In the genomic region with DNA sequence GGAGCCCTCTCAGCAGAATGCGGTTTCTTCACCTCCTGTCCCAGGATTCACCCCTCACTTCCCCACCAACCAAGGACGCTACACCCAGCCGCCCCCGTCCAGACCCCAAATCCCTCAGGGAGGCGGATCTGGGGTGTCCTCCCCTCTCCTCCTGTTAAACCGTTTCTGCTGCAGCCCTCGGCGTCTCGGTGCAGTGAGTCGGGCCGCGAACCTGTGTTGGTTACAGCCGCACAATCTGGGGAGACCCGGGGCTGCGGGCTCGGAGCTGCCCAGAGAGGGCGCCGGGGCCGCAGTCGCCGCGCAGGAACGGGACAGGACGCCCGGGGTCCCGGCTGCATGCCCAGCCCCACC, we compare ENCODE assay signal across 8 cellular contexts. TPM values are rescaled to one million over a fixed set of nuclear protein-coding genes. Genes with fewer than 3 reads are reported as not detected.
A peak's percentile ranks its signal among the peaks of the same experiment; 100 is the strongest.
DNase-seq lines count a peak whose midpoint lies in the region; ATAC-seq, FAIRE-seq and TF ChIP-seq lines count a peak whose summit lies in the region.
"Not testable (repeated sequence)": the region's sequence is repeated elsewhere in the genome, so short reads cannot be mapped to it uniquely, and the experiment has no call there.

No MANE protein-coding gene starts in this region.

- H3K9ac ChIP-seq in H1 (replicated peaks in 1 of 4; ENCODE audit: extremely low read depth in 1 of 4, low read depth in 3 of 4, low read length in 3 of 4) (peak overlapping the region; percentile 56 to 86 (median 73); a peak in 6 of 7 replicates), HepG2 (ENCODE audit: insufficient read depth, low read depth, low read length) (peak overlapping the region; percentile 92)

- H3K9me3 ChIP-seq in H1 (ENCODE audit: insufficient read depth in 2 of 2, low read depth in 1 of 2, low read length in 1 of 2); HepG2 (ENCODE audit: low read length): not testable (repeated sequence)

- H4K91ac ChIP-seq in H1 (replicated peaks; ENCODE audit: insufficient read length, low read length): not testable (repeated sequence)

- in situ Hi-C loops in ACHN (cut with HindIII; ENCODE audit: low pct_ligation_motif_present, low pct_unique_long_range_greater_than_20kb, low sequenced_read_pairs): not testable (repeated sequence)
- in situ Hi-C loops in HepG2 (cut with HindIII; ENCODE audit: extremely low pct_ligation_motif_present, low pct_unique_long_range_greater_than_20kb): loop anchor here (5.0 kb wide), 1 partner anchor 42 kb away; a partner anchor contains a TSS

- FAIRE-seq in GM19239 (lab: Jason Lieb, UNC): peak; percentile 33
- not testable (repeated sequence) for FAIRE-seq in H1 (lab: Jason Lieb, UNC); HepG2 (lab: Jason Lieb, UNC)

- not testable (repeated sequence) for H3K18ac ChIP-seq in H1 (ENCODE audit: extremely low read depth, low read length)

- H4K20me1 ChIP-seq in H1 (replicated peaks in 1 of 2; ENCODE audit: control insufficient read depth in 1 of 2, insufficient read depth in 2 of 2, low read length in 2 of 2); HepG2 (ENCODE audit: insufficient read depth, low read length): not testable (repeated sequence)

- not testable (repeated sequence) for H3K27me3 ChIP-seq in H1 (replicated peaks in 1 of 4; ENCODE audit: control insufficient read depth in 3 of 4, extremely low read depth in 1 of 4, insufficient read depth in 3 of 4, low read length in 3 of 4); HepG2 (ENCODE audit: control insufficient read depth in 1 of 2, insufficient read depth in 2 of 2, low read length in 2 of 2)

- TF ChIP-seq RAD21 in H1 (IDR thresholded peaks at IDR 0.05 in 1 of 2, conservative IDR thresholded peaks at IDR 0.05 in 1 of 2; ENCODE audit: low read depth in 2 of 2, low read length in 2 of 2); HepG2 (CRISPR knock-in tag; IDR thresholded peaks at IDR 0.05): not testable (repeated sequence)

- H3K56ac ChIP-seq in H1 (replicated peaks; ENCODE audit: insufficient read length, low read depth, low read length): not testable (repeated sequence)

- ATAC-seq in HG03135 (IDR thresholded peaks at IDR 0.05; ENCODE audit: unreplicated experiment) (peak; percentile 22), HepG2 (peak; percentile 69)

- not testable (repeated sequence) for TF ChIP-seq EP300 in H1 (IDR thresholded peaks at IDR 0.05; ENCODE audit: borderline replicate concordance in 1 of 2, low read depth in 2 of 2, low read length in 2 of 2); HepG2 (IDR thresholded peaks at IDR 0.05; ENCODE audit: low read depth in 2 of 2, low read length in 2 of 2); HepG2 (CRISPR knock-in tag; IDR thresholded peaks at IDR 0.05; ENCODE audit: borderline replicate concordance)

- H3K23me2 ChIP-seq in H1 (ENCODE audit: low read depth, low read length): not testable (repeated sequence)

- not testable (repeated sequence) for H4K5ac ChIP-seq in H1 (ENCODE audit: insufficient read length, low read depth, low read length)

- CTCF ChIA-PET in H1 (lab: Charles Lee; ENCODE audit: partially characterized antibody); HepG2 (lab: Yijun Ruan, JAX; ENCODE audit: low intra/inter-chr PET ratio, low total read pairs): not testable (repeated sequence)

- peak overlapping the region; percentile 32 for H3K23ac ChIP-seq in H1 (ENCODE audit: insufficient read length)

- TF ChIP-seq CTCF in H1 (IDR thresholded peaks at IDR 0.05; ENCODE audit: control extremely low read depth in 1 of 3, insufficient read depth in 1 of 3, low read depth in 1 of 3, low read length in 3 of 3): 0 out of 4 replicates have a peak, but pooled peaks of 1 of the 3 experiments have one; percentile 4
- TF ChIP-seq CTCF in HepG2 (CRISPR knock-in tag; IDR thresholded peaks at IDR 0.05): not testable (repeated sequence)

- peak overlapping the region; percentile 74 to 91 (median 82) for H3K4me3 ChIP-seq in H1 (ENCODE audit: extremely low read depth in 1 of 4, insufficient read depth in 2 of 4, low read depth in 3 of 4, low read length in 4 of 4)
- H3K4me3 ChIP-seq in HepG2 (replicated peaks in 1 of 3; ENCODE audit: insufficient read depth in 1 of 3, low read depth in 2 of 3, low read length in 3 of 3): peak overlapping the region; percentile 72 to 96 (median 83)
- peak overlapping the region; percentile 53 to 74 (median 67) for H3K4me3 ChIP-seq in skin epidermis

- H4K8ac ChIP-seq in H1 (ENCODE audit: extremely low read depth, insufficient read depth, low read length): peak overlapping the region; percentile 35; the same call in 1 of the 2 replicates

- not testable (repeated sequence) for H3K4ac ChIP-seq in H1 (replicated peaks; ENCODE audit: insufficient read length, low read depth, low read length)

- BruUV-seq in HepG2 (replicated peaks; lab: Mats Ljungman, UMichigan): TSS peak; percentile 73

- H2BK5ac ChIP-seq in H1 (ENCODE audit: low read depth, low read length): not testable (repeated sequence)

- H3K4me2 ChIP-seq in H1 (ENCODE audit: insufficient read depth in 1 of 2, low read depth in 2 of 2, low read length in 2 of 2): peak overlapping the region; percentile 72 to 84
- peak overlapping the region; percentile 84 for H3K4me2 ChIP-seq in HepG2 (ENCODE audit: low read depth, low read length)

- 2% methylated on average over 12 of the region's 26 CpGs; no CpG with 5 or more reads in 1 of the 2 experiments for WGBS in H1 (ENCODE audit: extremely low coverage in 1 of 2, insufficient coverage in 1 of 2, insufficient read length in 1 of 2, insufficient replicate concordance in 2 of 2, low coverage in 1 of 2, low lambda C conversion rate in 2 of 2, missing lambda C conversion rate in 1 of 2), 2 experiments
- WGBS in HepG2 (ENCODE audit: low lambda C conversion rate): 0% methylated on average over 4 of the region's 26 CpGs

- TF ChIP-seq POLR2A in H1 (IDR thresholded peaks at IDR 0.05; ENCODE audit: control extremely low read depth in 1 of 2, low read depth in 2 of 2, low read length in 2 of 2); HepG2 (IDR thresholded peaks at IDR 0.05; ENCODE audit: insufficient read depth in 1 of 2, low read depth in 2 of 2, low read length in 2 of 2): not testable (repeated sequence)

- H2AFZ ChIP-seq in H1 (ENCODE audit: low read length): 0 out of 2 replicates have a peak overlapping the region, but pooled peaks have one; percentile 53
- H2AFZ ChIP-seq in HepG2 (ENCODE audit: low read length): not testable (repeated sequence)

- not testable (repeated sequence) for H3K36me3 ChIP-seq in H1 (ENCODE audit: control insufficient read depth in 2 of 4, insufficient read depth in 4 of 4, low read length in 3 of 4); HepG2 (replicated peaks in 1 of 2; ENCODE audit: control insufficient read depth in 1 of 2, insufficient read depth in 2 of 2, low read length in 2 of 2)

- not testable (repeated sequence) for H2BK15ac ChIP-seq in H1 (ENCODE audit: low read length)

- H2BK20ac ChIP-seq in H1 (ENCODE audit: low read length): not testable (repeated sequence)

- H3K27ac ChIP-seq in H1 (ENCODE audit: low read depth, low read length): 0 out of 2 replicates have a peak overlapping the region, but pooled peaks have one; percentile 1
- peak overlapping the region; percentile 97 for H3K27ac ChIP-seq in HepG2 (ENCODE audit: extremely low read length, insufficient read depth, low read length)
- peak overlapping the region in 19 of 21 experiments; percentile 44 to 86 (median 74) for H3K27ac ChIP-seq in skin epidermis

- POLR2A ChIA-PET in H1 (lab: Charles Lee; ENCODE audit: partially characterized antibody) (interaction anchor here (0.9 to 1.5 kb wide), 9 partner anchors 39 to 453 kb away, joined by 3 to 9 read pairs (median 4); a partner anchor contains a TSS), HepG2 (lab: Yijun Ruan, JAX) (interaction anchor here (1.0 to 2.0 kb wide), 10 partner anchors 39 to 277 kb away, joined by 3 to 13 read pairs (median 7); a partner anchor contains a TSS)

- not testable (repeated sequence) for H2BK12ac ChIP-seq in H1 (ENCODE audit: low read depth, low read length)

- H2BK120ac ChIP-seq in H1 (replicated peaks; ENCODE audit: low read depth, low read length): not testable (repeated sequence)

- not testable (repeated sequence) for H3K14ac ChIP-seq in H1 (ENCODE audit: insufficient read length)

- intact Hi-C loops in HepG2 (cut with micrococcal nuclease; ENCODE audit: unreplicated experiment): loop anchor here (2.0 to 5.0 kb wide), 3 partner anchors 40 to 112 kb away; a partner anchor contains a TSS

- H3K4me1 ChIP-seq in H1 (replicated peaks in 1 of 4; ENCODE audit: control insufficient read depth in 3 of 4, insufficient read depth in 4 of 4, low read length in 3 of 4): not testable (repeated sequence)
- peaks cover 29% of the 10 kb centered on the region for H3K4me1 ChIP-seq in HepG2 (ENCODE audit: insufficient read depth, low read length)

- DNase-seq in ACHN (peak; percentile 15), NCI-H510A treated with DMSO at 0.1 percent for 48 hours (lab: John Stamatoyannopoulos, UW) (peak; percentile 30)
- not testable (repeated sequence) for DNase-seq in GM19239 (ENCODE audit: insufficient read length, low spot score); H1 (ENCODE audit: low read depth in 1 of 2, low spot score in 2 of 2); HepG2 (ENCODE audit: low spot score)
- peak; percentile 19 for DNase-seq in activated CD8-positive, alpha-beta memory T cell treated with anti-CD3 and anti-CD28 coated beads, Interleukin-2, amount 50 U/mL, for 4 hours

- not testable (repeated sequence) for H3K79me1 ChIP-seq in H1 (ENCODE audit: low read depth, low read length)

- not testable (repeated sequence) for H2AK5ac ChIP-seq in H1 (ENCODE audit: low read depth, low read length)

- H3K79me2 ChIP-seq in H1 (ENCODE audit: control insufficient read depth in 1 of 2, insufficient read depth in 2 of 2, low read length in 2 of 2) (peaks cover 0 to 16% of the 10 kb centered on the region in 2 experiments; a peak in 2 of 4 replicates), HepG2 (ENCODE audit: insufficient read depth, low read length) (peaks cover 39% of the 10 kb centered on the region)

RNA-seq across cellular contexts. Expression of a gene that starts 0.4 kb away (rescaled TPM):
- total RNA-seq in H1 (2021; fragmentation: NEBNext Ultra II Directional; extraction: Animal tissue kit (Norgen Biotek cat#: 25700)): 7.8 and 9.2 TPM in 2 replicates
- 0.74 and 1.4 TPM in 2 replicates for polyA plus RNA-seq in H1 (2011; rRNA removed)
- 2.1 TPM for polyA plus RNA-seq in H1 (2011; cell fraction: cytosol; rRNA removed)
- polyA plus RNA-seq in H1 (2011; cell fraction: nucleus; rRNA removed): 1.1 TPM
- 2.5 to 4.8 TPM (median 2.9 TPM) in 4 replicates for polyA plus RNA-seq in H1 (2012, experiment 1 of 2)
- 0.34 TPM for polyA plus RNA-seq in H1 (2012, experiment 2 of 2)
- 3.7 TPM for polyA plus RNA-seq in H1 (2013, experiment 1 of 2)
- 3.9 TPM for polyA plus RNA-seq in H1 (2013, experiment 2 of 2)
- 6.7 and 10.8 TPM in 2 replicates for polyA minus RNA-seq in H1 (2011; rRNA and poly(A)+ RNA removed)
- 6.2 TPM for polyA minus RNA-seq in H1 (2011; cell fraction: cytosol; rRNA and poly(A)+ RNA removed)
- polyA minus RNA-seq in H1 (2011; cell fraction: nucleus; rRNA and poly(A)+ RNA removed): 11.8 TPM
- total RNA-seq in HepG2 (2016; rRNA removed; fragmentation: Illumina TruSeq; extraction: Trizol): 19.0 and 24.2 TPM in 2 replicates
- total RNA-seq in HepG2 (2016; cell fraction: cytosol; rRNA removed; fragmentation: Illumina TruSeq; extraction: Trizol; ENCODE audit: low read depth): 4.8 and 6.3 TPM in 2 replicates
- total RNA-seq in HepG2 (2016; cell fraction: insoluble cytoplasmic fraction; rRNA removed; fragmentation: Illumina TruSeq; extraction: Trizol): 17.4 and 23.5 TPM in 2 replicates
- 9.2 and 13.1 TPM in 2 replicates for total RNA-seq in HepG2 (2016; cell fraction: membrane; rRNA removed; fragmentation: Illumina TruSeq; extraction: Trizol)
- 25.0 and 27.8 TPM in 2 replicates for total RNA-seq in HepG2 (2016; cell fraction: nucleus; rRNA removed; fragmentation: Illumina TruSeq; extraction: Trizol)
- 3.5 and 3.6 TPM in 2 replicates for polyA plus RNA-seq in HepG2 (2011; rRNA removed)
- polyA plus RNA-seq in HepG2 (2011; cell fraction: cytosol; rRNA removed): 1.0 and 1.7 TPM in 2 replicates
- polyA plus RNA-seq in HepG2 (2011; cell fraction: nucleus; rRNA removed): 2.7 and 4.0 TPM in 2 replicates
- polyA plus RNA-seq in HepG2 (2012): 3.4 and 5.1 TPM in 2 replicates
- 0.33 and 0.42 TPM in 2 replicates for polyA plus RNA-seq in HepG2 (2016; cell fraction: cytosol; fragmentation: Illumina TruSeq; extraction: Trizol; ENCODE audit: low read depth)
- polyA plus RNA-seq in HepG2 (2016; cell fraction: insoluble cytoplasmic fraction; fragmentation: Illumina TruSeq; extraction: Trizol; ENCODE audit: low read depth): 6.6 and 7.5 TPM in 2 replicates
- polyA plus RNA-seq in HepG2 (2016; cell fraction: membrane; fragmentation: Illumina TruSeq; extraction: Trizol; ENCODE audit: low read depth): 1.00 and 1.1 TPM in 2 replicates
- polyA plus RNA-seq in HepG2 (2016; cell fraction: nucleus; fragmentation: Illumina TruSeq; extraction: Trizol; ENCODE audit: insufficient read depth, low read depth): 10.6 and 10.7 TPM in 2 replicates
- polyA minus RNA-seq in HepG2 (2011; rRNA and poly(A)+ RNA removed; ENCODE audit: low replicate concordance): 0.87 and 3.0 TPM in 2 replicates
- 6.1 and 6.2 TPM in 2 replicates for polyA minus RNA-seq in HepG2 (2011; cell fraction: cytosol; rRNA and poly(A)+ RNA removed)
- 30.6 and 31.3 TPM in 2 replicates for polyA minus RNA-seq in HepG2 (2011; cell fraction: nucleus; rRNA and poly(A)+ RNA removed)

RNA-seq across cellular contexts. Expression of a gene that starts 39.3 kb away (rescaled TPM):
- total RNA-seq in H1 (2021; fragmentation: NEBNext Ultra II Directional; extraction: Animal tissue kit (Norgen Biotek cat#: 25700)): 3.0 and 4.2 TPM in 2 replicates
- polyA plus RNA-seq in H1 (2011; rRNA removed) (0.49 and 1.00 TPM in 2 replicates), HepG2 (2011; rRNA removed) (4.7 and 7.7 TPM in 2 replicates)
- polyA plus RNA-seq in H1 (2011; cell fraction: cytosol; rRNA removed): 1.1 TPM
- polyA plus RNA-seq in H1 (2011; cell fraction: nucleus; rRNA removed): 1.0 TPM
- 1.3 to 1.9 TPM (median 1.6 TPM) in 4 replicates for polyA plus RNA-seq in H1 (2012, experiment 1 of 2)
- 0.20 TPM for polyA plus RNA-seq in H1 (2012, experiment 2 of 2)
- polyA plus RNA-seq in H1 (2013, experiment 1 of 2): 2.2 TPM
- polyA plus RNA-seq in H1 (2013, experiment 2 of 2): 2.1 TPM
- polyA minus RNA-seq in H1 (2011; rRNA and poly(A)+ RNA removed): 3.4 and 3.7 TPM in 2 replicates
- polyA minus RNA-seq in H1 (2011; cell fraction: cytosol; rRNA and poly(A)+ RNA removed): 2.2 TPM
- polyA minus RNA-seq in H1 (2011; cell fraction: nucleus; rRNA and poly(A)+ RNA removed): 6.3 TPM
- 17.9 and 27.0 TPM in 2 replicates for total RNA-seq in HepG2 (2016; rRNA removed; fragmentation: Illumina TruSeq; extraction: Trizol)
- total RNA-seq in HepG2 (2016; cell fraction: cytosol; rRNA removed; fragmentation: Illumina TruSeq; extraction: Trizol; ENCODE audit: low read depth): 4.5 and 5.5 TPM in 2 replicates
- 17.8 and 28.0 TPM in 2 replicates for total RNA-seq in HepG2 (2016; cell fraction: insoluble cytoplasmic fraction; rRNA removed; fragmentation: Illumina TruSeq; extraction: Trizol)
- 10.2 and 12.9 TPM in 2 replicates for total RNA-seq in HepG2 (2016; cell fraction: membrane; rRNA removed; fragmentation: Illumina TruSeq; extraction: Trizol)
- 17.5 and 19.9 TPM in 2 replicates for total RNA-seq in HepG2 (2016; cell fraction: nucleus; rRNA removed; fragmentation: Illumina TruSeq; extraction: Trizol)
- 2.5 and 3.3 TPM in 2 replicates for polyA plus RNA-seq in HepG2 (2011; cell fraction: cytosol; rRNA removed)
- 4.9 and 6.2 TPM in 2 replicates for polyA plus RNA-seq in HepG2 (2011; cell fraction: nucleus; rRNA removed)
- polyA plus RNA-seq in HepG2 (2012): 5.2 and 5.9 TPM in 2 replicates
- 0.52 and 0.70 TPM in 2 replicates for polyA plus RNA-seq in HepG2 (2016; cell fraction: cytosol; fragmentation: Illumina TruSeq; extraction: Trizol; ENCODE audit: low read depth)
- polyA plus RNA-seq in HepG2 (2016; cell fraction: insoluble cytoplasmic fraction; fragmentation: Illumina TruSeq; extraction: Trizol; ENCODE audit: low read depth): 13.3 and 14.1 TPM in 2 replicates
- polyA plus RNA-seq in HepG2 (2016; cell fraction: membrane; fragmentation: Illumina TruSeq; extraction: Trizol; ENCODE audit: low read depth): 1.5 and 1.7 TPM in 2 replicates
- polyA plus RNA-seq in HepG2 (2016; cell fraction: nucleus; fragmentation: Illumina TruSeq; extraction: Trizol; ENCODE audit: insufficient read depth, low read depth): 17.2 and 18.4 TPM in 2 replicates
- 1.4 and 4.5 TPM in 2 replicates for polyA minus RNA-seq in HepG2 (2011; rRNA and poly(A)+ RNA removed; ENCODE audit: low replicate concordance)
- 6.2 and 6.7 TPM in 2 replicates for polyA minus RNA-seq in HepG2 (2011; cell fraction: cytosol; rRNA and poly(A)+ RNA removed)
- 22.3 and 26.4 TPM in 2 replicates for polyA minus RNA-seq in HepG2 (2011; cell fraction: nucleus; rRNA and poly(A)+ RNA removed)

RNA-seq across cellular contexts. Expression of a gene that starts 44.2 kb away (rescaled TPM):
- total RNA-seq in H1 (2021; fragmentation: NEBNext Ultra II Directional; extraction: Animal tissue kit (Norgen Biotek cat#: 25700)): 2.0 and 2.2 TPM in 2 replicates
- polyA plus RNA-seq in H1 (2011; rRNA removed) (0.86 and 1.3 TPM in 2 replicates), HepG2 (2011; rRNA removed) (1.0 and 1.5 TPM in 2 replicates)
- 0.83 TPM for polyA plus RNA-seq in H1 (2011; cell fraction: cytosol; rRNA removed)
- polyA plus RNA-seq in H1 (2011; cell fraction: nucleus; rRNA removed): 0.83 TPM
- 0.43 to 0.97 TPM (median 0.75 TPM) in 4 replicates for polyA plus RNA-seq in H1 (2012, experiment 1 of 2)
- 0.17 TPM for polyA plus RNA-seq in H1 (2012, experiment 2 of 2)
- polyA plus RNA-seq in H1 (2013, experiment 1 of 2): 0.65 TPM
- 0.81 TPM for polyA plus RNA-seq in H1 (2013, experiment 2 of 2)
- polyA minus RNA-seq in H1 (2011; rRNA and poly(A)+ RNA removed): 2.2 and 4.1 TPM in 2 replicates
- polyA minus RNA-seq in H1 (2011; cell fraction: cytosol; rRNA and poly(A)+ RNA removed): not detected
- polyA minus RNA-seq in H1 (2011; cell fraction: nucleus; rRNA and poly(A)+ RNA removed): 3.5 TPM
- total RNA-seq in HepG2 (2016; rRNA removed; fragmentation: Illumina TruSeq; extraction: Trizol): 3.9 and 4.7 TPM in 2 replicates
- 0.61 and 0.79 TPM in 2 replicates for total RNA-seq in HepG2 (2016; cell fraction: cytosol; rRNA removed; fragmentation: Illumina TruSeq; extraction: Trizol; ENCODE audit: low read depth)
- 3.7 and 4.7 TPM in 2 replicates for total RNA-seq in HepG2 (2016; cell fraction: insoluble cytoplasmic fraction; rRNA removed; fragmentation: Illumina TruSeq; extraction: Trizol)
- total RNA-seq in HepG2 (2016; cell fraction: membrane; rRNA removed; fragmentation: Illumina TruSeq; extraction: Trizol): 1.3 and 1.5 TPM in 2 replicates
- total RNA-seq in HepG2 (2016; cell fraction: nucleus; rRNA removed; fragmentation: Illumina TruSeq; extraction: Trizol): 2.9 and 3.6 TPM in 2 replicates
- 0.43 and 0.69 TPM in 2 replicates for polyA plus RNA-seq in HepG2 (2011; cell fraction: cytosol; rRNA removed)
- polyA plus RNA-seq in HepG2 (2011; cell fraction: nucleus; rRNA removed): 1.2 and 1.3 TPM in 2 replicates
- 0.68 and 1.7 TPM in 2 replicates for polyA plus RNA-seq in HepG2 (2012)
- 0.11 and 0.15 TPM in 2 replicates for polyA plus RNA-seq in HepG2 (2016; cell fraction: cytosol; fragmentation: Illumina TruSeq; extraction: Trizol; ENCODE audit: low read depth)
- 1.2 and 1.4 TPM in 2 replicates for polyA plus RNA-seq in HepG2 (2016; cell fraction: insoluble cytoplasmic fraction; fragmentation: Illumina TruSeq; extraction: Trizol; ENCODE audit: low read depth)
- polyA plus RNA-seq in HepG2 (2016; cell fraction: membrane; fragmentation: Illumina TruSeq; extraction: Trizol; ENCODE audit: low read depth): 0.33 and 0.42 TPM in 2 replicates
- 2.4 and 3.6 TPM in 2 replicates for polyA plus RNA-seq in HepG2 (2016; cell fraction: nucleus; fragmentation: Illumina TruSeq; extraction: Trizol; ENCODE audit: insufficient read depth, low read depth)
- 2.2 TPM in 1 of 2 replicates, not detected in the other for polyA minus RNA-seq in HepG2 (2011; rRNA and poly(A)+ RNA removed; ENCODE audit: low replicate concordance)
- polyA minus RNA-seq in HepG2 (2011; cell fraction: cytosol; rRNA and poly(A)+ RNA removed): 1.8 and 2.0 TPM in 2 replicates
- polyA minus RNA-seq in HepG2 (2011; cell fraction: nucleus; rRNA and poly(A)+ RNA removed): 6.6 and 6.8 TPM in 2 replicates

Comparison
In these comparisons a context has a peak if more than half of its experiments do, and no peak if none do; other contexts are left out.
1. H3K27ac ChIP-seq: peak in every context shown above with its lines; median percentile 97 in HepG2; 74 in skin epidermis; 1 in H1.